ENCODE assay signal across 13 cellular contexts in the genomic region with DNA sequence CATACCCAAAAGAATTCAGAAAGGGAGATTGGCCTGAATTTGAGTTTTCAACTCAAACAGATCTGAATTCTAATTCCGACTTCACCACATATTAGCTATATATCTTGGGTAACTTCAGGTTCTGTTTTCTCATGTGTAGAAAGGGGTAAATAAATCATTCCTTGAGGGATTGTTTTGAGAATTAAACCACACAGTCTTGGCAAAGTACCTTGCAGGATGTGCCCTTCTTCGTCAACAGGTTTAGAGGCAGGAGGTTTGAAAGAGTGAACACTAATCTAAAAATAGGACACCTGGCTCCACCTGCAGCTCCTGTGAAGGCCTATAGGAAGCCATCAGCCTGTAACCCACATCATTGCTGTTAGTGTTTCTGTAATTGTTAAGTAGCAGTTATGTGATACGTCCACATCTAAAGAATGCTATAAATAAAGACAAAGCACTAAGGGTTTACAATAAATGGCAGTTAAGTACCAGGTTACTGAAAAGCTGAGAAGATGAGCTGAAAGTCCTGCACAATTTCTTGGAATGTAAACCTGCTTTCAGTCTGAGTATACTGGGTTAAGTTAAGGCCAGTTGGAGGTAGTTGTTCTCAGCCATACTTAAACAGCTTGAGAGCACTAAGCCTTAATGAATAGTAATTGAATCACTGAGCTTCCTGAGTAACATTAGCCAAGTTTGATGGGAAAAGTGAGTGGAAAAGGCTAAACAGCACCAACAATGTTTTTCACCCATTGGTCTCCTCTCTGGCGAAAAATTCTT. TPM values are rescaled to one million over a fixed set of nuclear protein-coding genes. Genes with fewer than 3 reads are reported as not detected.
A peak's percentile ranks its signal among the peaks of the same experiment; 100 is the strongest.
DNase-seq lines count a peak whose midpoint lies in the region; ATAC-seq and TF ChIP-seq lines count a peak whose summit lies in the region.
"Had no signal": no experiment of that assay in that cellular context is flagged by ENCODE, and none has a peak within 500 bp of the region (broad histone marks: within the 10 kb centered on the region; RNA-seq: fewer than 3 reads in every experiment).

No MANE protein-coding gene starts in this region.

- H3K4me1 ChIP-seq in ACC112 (ENCODE audit: control insufficient read depth, insufficient read depth, low read length, unreplicated experiment) = peaks cover 53% of the 10 kb centered on the region
- H3K4me1 ChIP-seq: testis had no signal

- no peak for DNase-seq in MG63
- no peak for DNase-seq in brain microvascular endothelial cell
- no peak for DNase-seq in islet precursor cell
- DNase-seq in cerebellum (ENCODE audit: low spot score) = no peak
- no peak for DNase-seq in activated gamma-delta T cell treated with Interleukin-2 at 50 U/mL for 16 hours
- DNase-seq: activated CD4-positive, alpha-beta T cell treated with anti-CD3 and anti-CD28 coated beads for 36 hours; activated naive CD8-positive, alpha-beta T cell treated with anti-CD3 and anti-CD28 coated beads, Interleukin-2, amount 10 ng/mL, durations not matched to agents 7 days and 5 days; COR-L47; NCI-H1092; testis had no signal

- peaks cover 99% of the 10 kb centered on the region for H3K79me2 ChIP-seq in ACC112 (ENCODE audit: control insufficient read depth, insufficient read depth, low read length, unreplicated experiment)

- H3K36me3 Mint-ChIP-seq in nephron (ENCODE audit: low read depth) = peaks cover 35% of the 10 kb centered on the region
- H3K36me3 Mint-ChIP-seq: activated naive CD8-positive, alpha-beta T cell treated with anti-CD3 and anti-CD28 coated beads, Interleukin-2, amount 10 ng/mL, durations not matched to agents 7 days and 5 days had no signal

- peak overlapping the region in 2 of 3 experiments; percentile 81 to 86 for H3K4me3 Mint-ChIP-seq in nephron
- H3K4me3 Mint-ChIP-seq: activated CD4-positive, alpha-beta T cell treated with anti-CD3 and anti-CD28 coated beads for 36 hours; activated naive CD8-positive, alpha-beta T cell treated with anti-CD3 and anti-CD28 coated beads, Interleukin-2, amount 10 ng/mL, durations not matched to agents 7 days and 5 days had no signal

- TF ChIP-seq CTCF in brain microvascular endothelial cell (IDR thresholded peaks at IDR 0.05; ENCODE audit: low read depth, low read length, missing control alignments) (no peak), nephron (IDR thresholded peaks at IDR 0.05; ENCODE audit: unreplicated experiment in 3 of 3) (no peak)

- H3K36me3 ChIP-seq in ACC112 (ENCODE audit: insufficient read depth, low read length) (peaks cover 13% of the 10 kb centered on the region), MG63 (peaks cover 52% of the 10 kb centered on the region), brain microvascular endothelial cell (replicated peaks) (peaks cover 39% of the 10 kb centered on the region)

- H3K9me3 Mint-ChIP-seq in nephron = no peaks in the 10 kb centered on the region
- H3K9me3 Mint-ChIP-seq: activated naive CD8-positive, alpha-beta T cell treated with anti-CD3 and anti-CD28 coated beads, Interleukin-2, amount 10 ng/mL, durations not matched to agents 7 days and 5 days had no signal

- H3K4me1 Mint-ChIP-seq in nephron = peaks cover 50% of the 10 kb centered on the region

- no peaks in the 10 kb centered on the region for H3K9me3 ChIP-seq in MG63
- H3K9me3 ChIP-seq: testis had no signal

- in situ Hi-C loops in brain microvascular endothelial cell (cut with HindIII; ENCODE audit: low pct_ligation_motif_present, low sequenced_read_pairs) = no loop called here

- H3K27me3 ChIP-seq in ACC112 (ENCODE audit: insufficient read depth, low read length) = no peaks in the 10 kb centered on the region
- H3K27me3 ChIP-seq in MG63 = no peaks in the 10 kb centered on the region
- no peaks in the 10 kb centered on the region for H3K27me3 ChIP-seq in brain microvascular endothelial cell (replicated peaks)
- H3K27me3 ChIP-seq: testis had no signal

- H3K27me3 Mint-ChIP-seq in nephron (ENCODE audit: low read depth) = no peaks in the 10 kb centered on the region
- H3K27me3 Mint-ChIP-seq: activated CD4-positive, alpha-beta T cell treated with anti-CD3 and anti-CD28 coated beads for 36 hours had no signal

- H3K4me3 ChIP-seq in ACC112 (ENCODE audit: low read depth, low read length) (peak overlapping the region; percentile 84), MG63 (peak overlapping the region; percentile 49), brain microvascular endothelial cell (ENCODE audit: low read depth, low read length) (peak overlapping the region; percentile 27)
- H3K4me3 ChIP-seq: testis had no signal

- no peak overlapping the region for H2AFZ ChIP-seq in ACC112 (ENCODE audit: low read length, unreplicated experiment)

- no peak for ATAC-seq in HG02759 (IDR thresholded peaks at IDR 0.05; ENCODE audit: unreplicated experiment)

- H3K27ac ChIP-seq in ACC112 (ENCODE audit: low read depth, low read length) (peak overlapping the region; percentile 96), brain microvascular endothelial cell (peak overlapping the region; percentile 54)
- H3K27ac ChIP-seq: testis had no signal

- peak overlapping the region; percentile 63 to 78 (median 73) for H3K27ac Mint-ChIP-seq in nephron
- H3K27ac Mint-ChIP-seq: activated CD4-positive, alpha-beta T cell treated with anti-CD3 and anti-CD28 coated beads for 36 hours; activated naive CD8-positive, alpha-beta T cell treated with anti-CD3 and anti-CD28 coated beads, Interleukin-2, amount 10 ng/mL, durations not matched to agents 7 days and 5 days had no signal

RNA-seq across cellular contexts. Expression of gene CCDC80, which starts 6.0 kb away (rescaled TPM):
- total RNA-seq in MG63 (2014; rRNA removed; shearing (Covaris generic); ENCODE audit: low replicate concordance) = 240 and 268 TPM in 2 replicates
- total RNA-seq in cerebellum = 12.8 TPM
- total RNA-seq: activated CD4-positive, alpha-beta T cell treated with anti-CD3 and anti-CD28 coated beads for 36 hours; activated naive CD8-positive, alpha-beta T cell treated with anti-CD3 and anti-CD28 coated beads, Interleukin-2, amount 10 ng/mL, durations not matched to agents 7 days and 5 days had no signal

Comparison
In these comparisons a context has a peak if more than half of its experiments do, and no peak if none do; other contexts are left out.
1. H3K4me3 ChIP-seq: peak in every context shown above with its lines; median percentile 84 in ACC112; 49 in MG63; 27 in brain microvascular endothelial cell.
2. RNA of gene CCDC80, which starts 6.0 kb away (total RNA-seq): 240 to 268 TPM in MG63; 12.8 TPM in cerebellum (single experiment); every median in the first group is over 10 times any median in the second.